1 cellular context compared by ENCODE assay signal in the genomic region with DNA sequence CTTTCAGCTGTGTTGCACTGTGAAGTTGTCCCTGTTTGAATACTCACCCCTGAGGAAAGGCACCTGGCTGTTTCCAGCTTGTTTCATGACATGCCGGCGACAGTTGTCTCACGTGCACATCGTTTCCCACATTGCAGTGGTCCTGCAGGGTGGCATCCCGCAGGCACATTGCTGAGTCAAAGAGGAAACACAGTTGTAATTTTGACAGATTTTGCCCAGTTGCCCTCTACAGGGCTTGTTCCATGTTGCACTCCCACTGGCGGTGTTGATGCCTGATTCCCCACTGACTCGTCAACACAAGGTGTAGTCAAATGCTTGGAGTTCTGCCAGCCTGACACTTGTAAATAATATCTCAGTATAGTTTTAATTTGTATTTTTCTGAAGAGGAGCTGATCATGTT.
TF ChIP-seq lines count a peak whose summit lies in the region.

No MANE protein-coding gene starts in this region.

TF ChIP-seq in HEK293, 187 proteins besides CTCF, POLR2A, EP300 and RAD21 (continued from another document):
- peak; percentile 65; the same call in 1 of the 2 replicates for TF ChIP-seq PRDM10 (tag by site-specific recombination; IDR thresholded peaks at IDR 0.05)
- TF ChIP-seq ZBTB8A (tag by site-specific recombination; IDR thresholded peaks at IDR 0.05) = peak; percentile 92
- TF ChIP-seq ZNF501 (tag by site-specific recombination; IDR thresholded peaks at IDR 0.05) = no peak
- peak; percentile 98 for TF ChIP-seq ZIC2 (tag by site-specific recombination; IDR thresholded peaks at IDR 0.05)
- peak; percentile 60; the same call in 1 of the 2 replicates for TF ChIP-seq SCRT2 (tag by site-specific recombination; IDR thresholded peaks at IDR 0.05)
